Comparison of ENCODE assay signal across 8 cellular contexts in the genomic region with DNA sequence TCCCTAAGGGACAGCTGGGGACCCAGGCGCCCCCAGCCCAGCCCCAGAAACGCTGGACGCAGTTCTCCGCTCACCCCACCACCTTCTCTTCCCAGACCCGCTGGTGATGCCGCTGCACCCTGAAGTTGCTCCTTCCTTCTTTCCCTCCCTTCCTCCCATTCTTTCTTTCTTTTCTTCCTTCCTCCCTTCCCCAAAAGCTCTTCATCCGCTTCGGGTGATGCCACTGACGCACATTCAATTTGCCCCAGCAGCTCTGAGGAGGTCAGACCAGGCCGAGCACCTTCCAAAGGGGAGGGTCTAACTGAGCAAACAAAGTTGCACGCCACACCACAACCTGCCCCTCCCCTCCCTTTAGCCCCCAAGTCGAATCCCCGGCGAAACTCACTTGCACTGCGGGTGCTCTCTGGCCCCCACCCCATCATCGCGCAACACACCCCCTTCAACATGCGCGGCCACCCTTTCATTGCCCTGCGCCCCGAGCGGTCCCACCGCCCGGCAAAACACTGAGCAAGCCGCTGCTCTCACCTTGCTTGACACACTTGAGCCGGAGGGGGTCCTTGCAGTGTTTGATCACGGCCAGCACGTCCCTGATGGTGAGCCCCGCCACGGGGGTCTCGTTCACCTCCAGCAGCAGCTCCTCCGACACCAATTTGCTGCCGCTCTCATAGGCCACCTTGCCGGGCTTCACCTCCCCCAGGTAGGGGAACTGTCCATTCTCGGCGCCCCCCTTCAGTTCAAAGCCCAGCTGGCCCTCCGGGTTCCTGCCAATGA. TPM values are rescaled to one million over a fixed set of nuclear protein-coding genes. Genes with fewer than 3 reads are reported as not detected.
DNase-seq lines count a peak whose midpoint lies in the region; ATAC-seq and TF ChIP-seq lines count a peak whose summit lies in the region.

No MANE protein-coding gene starts in this region.

- H3K27ac Mint-ChIP-seq in activated T-cell treated with anti-CD3 and anti-CD28 coated beads, Interleukin-2, amount 50 U/mL, for 72 hours = peak overlapping the region; percentile 60

- no peak overlapping the region for H2BK12ac ChIP-seq in trophoblast cell (ENCODE audit: low read length)

- H2BK5ac ChIP-seq in trophoblast cell (ENCODE audit: low read depth, low read length, poor library complexity) = no peak overlapping the region

- H3K4me1 ChIP-seq in HEK293 (ENCODE audit: control insufficient read depth, insufficient read depth, low read length) (peaks cover 3% of the 10 kb centered on the region), left ventricle myocardium inferior (peaks cover 65% of the 10 kb centered on the region), trophoblast cell (ENCODE audit: control insufficient read depth in 1 of 2, insufficient read depth in 2 of 2, low read length in 2 of 2) (peaks cover 13 to 22% of the 10 kb centered on the region in 2 experiments)

- peak in 1 of 2 donors; percentile 37 for ATAC-seq in activated T-cell treated with anti-CD3 and anti-CD28 coated beads, Interleukin-2, amount 50 U/mL, for 72 hours (replicated peaks in 1 of 2)
- ATAC-seq in HG02763 (IDR thresholded peaks at IDR 0.05; ENCODE audit: unreplicated experiment) (no peak), HG02973 (IDR thresholded peaks at IDR 0.05; ENCODE audit: unreplicated experiment) (no peak)

- H4K91ac ChIP-seq in trophoblast cell (ENCODE audit: low read depth, low read length) = no peak overlapping the region

- H2BK120ac ChIP-seq in trophoblast cell (ENCODE audit: insufficient read depth, low read length, poor library complexity) = no peak overlapping the region

- H4K12ac ChIP-seq in trophoblast cell (ENCODE audit: low read depth, low read length) = no peak overlapping the region

- no peak overlapping the region for H4K8ac ChIP-seq in trophoblast cell (ENCODE audit: low read depth, low read length)

- no CpG with 5 or more reads among the region's 37 CpGs for WGBS in trophoblast cell (ENCODE audit: extremely low coverage, insufficient coverage, insufficient read length)

- H3K79me2 ChIP-seq in trophoblast cell (ENCODE audit: control insufficient read depth, insufficient read depth, low read length, poor library complexity) = peaks cover 2% of the 10 kb centered on the region

- no peak overlapping the region for H3K23ac ChIP-seq in trophoblast cell (ENCODE audit: low read length)

- H3K4me1 Mint-ChIP-seq in activated T-cell treated with anti-CD3 and anti-CD28 coated beads, Interleukin-2, amount 50 U/mL, for 72 hours (ENCODE audit: low read depth) = peaks cover 28% of the 10 kb centered on the region

- H3K18ac ChIP-seq in trophoblast cell (ENCODE audit: low read length) = no peak overlapping the region

- TF ChIP-seq CTCF in HEK293 (tag by site-specific recombination; IDR thresholded peaks at IDR 0.05) (no peak), left ventricle myocardium inferior (IDR thresholded peaks at IDR 0.05; ENCODE audit: borderline replicate concordance) (no peak)

- peaks cover 0 to 1% of the 10 kb centered on the region in 2 donors for H3K9me3 Mint-ChIP-seq in activated T-cell treated with anti-CD3 and anti-CD28 coated beads, Interleukin-2, amount 50 U/mL, for 72 hours

- intact Hi-C loops in left ventricle myocardium inferior (cut with micrococcal nuclease) = no loop called here

- peaks cover 6% of the 10 kb centered on the region for H3K79me1 ChIP-seq in trophoblast cell (ENCODE audit: low read length)

- peaks cover 50% of the 10 kb centered on the region for H3K27me3 Mint-ChIP-seq in activated T-cell treated with anti-CD3 and anti-CD28 coated beads, Interleukin-2, amount 50 U/mL, for 72 hours (ENCODE audit: low read depth)

- H3K27ac ChIP-seq in HEK293 (ENCODE audit: extremely low read depth, low read depth, low read length) (peak overlapping the region; percentile 86), left ventricle myocardium inferior (replicated peaks) (peak overlapping the region; percentile 89), trophoblast cell (ENCODE audit: low read depth, low read length) (no peak overlapping the region)

- H3K9me3 ChIP-seq in HEK293 (ENCODE audit: control insufficient read depth, insufficient read depth, low read depth, low read length) (no peaks in the 10 kb centered on the region), left ventricle myocardium inferior (replicated peaks) (no peaks in the 10 kb centered on the region), trophoblast cell (ENCODE audit: insufficient read depth, low read depth, low read length) (peaks cover 5% of the 10 kb centered on the region)

- peak overlapping the region; percentile 23 for H2AFZ ChIP-seq in trophoblast cell (ENCODE audit: insufficient read depth, low read length, poor library complexity)

- H3K27me3 ChIP-seq in left ventricle myocardium inferior (ENCODE audit: low read depth) = no peaks in the 10 kb centered on the region
- H3K27me3 ChIP-seq in trophoblast cell (ENCODE audit: insufficient read depth, low read length) = peaks cover 23% of the 10 kb centered on the region

- no peak overlapping the region for H3K14ac ChIP-seq in trophoblast cell (ENCODE audit: low read length)

- DNase-seq in activated T-cell treated with anti-CD3 and anti-CD28 coated beads, Interleukin-2, amount 50 U/mL, for 72 hours = peak in 1 of 2 donors; percentile 0
- peak; percentile 16 for DNase-seq in left ventricle myocardium inferior
- peak in 1 of 2 donors; percentile 17 for DNase-seq in trophoblast cell
- DNase-seq in DMS153 treated with DMSO at 0.1 percent for 48 hours (lab: John Stamatoyannopoulos, UW; ENCODE audit: unreplicated experiment) = no peak
- DNase-seq in stimulated activated naive CD4-positive, alpha-beta T cell (lab: John Stamatoyannopoulos, UW) = no peak

- H3K36me3 Mint-ChIP-seq in activated T-cell treated with anti-CD3 and anti-CD28 coated beads, Interleukin-2, amount 50 U/mL, for 72 hours (ENCODE audit: insufficient read depth in 2 of 2) = peaks cover 0 to 10% of the 10 kb centered on the region in 2 donors

- H3K4me2 ChIP-seq in trophoblast cell (ENCODE audit: low read length) = peak overlapping the region; percentile 80

- H2AK5ac ChIP-seq in trophoblast cell (ENCODE audit: low read length) = no peak overlapping the region

- no peak overlapping the region for H3K9ac ChIP-seq in trophoblast cell (ENCODE audit: low read length)

- H3K4me3 ChIP-seq in HEK293 (ENCODE audit: low read depth, low read length) (peak overlapping the region; percentile 59), left ventricle myocardium inferior (peak overlapping the region; percentile 76), trophoblast cell (ENCODE audit: low read depth, low read length) (peak overlapping the region; percentile 61)

- CTCF ChIA-PET in HEK293 (lab: Yijun Ruan, JAX) = interaction anchor here (0.6 to 0.7 kb wide), 2 partner anchors 19 to 175 kb away, joined by 3 to 4 read pairs; no protein-coding TSS in a partner anchor

- H3K36me3 ChIP-seq in HEK293 (ENCODE audit: control insufficient read depth in 2 of 2, insufficient read depth in 1 of 2, low read length in 2 of 2) (no peaks in the 10 kb centered on the region), left ventricle myocardium inferior (no peaks in the 10 kb centered on the region), trophoblast cell (ENCODE audit: control insufficient read depth in 1 of 2, insufficient read depth in 2 of 2, low read length in 2 of 2) (no peaks in the 10 kb centered on the region)

- POLR2A ChIA-PET in HEK293 (lab: Yijun Ruan, JAX) = interaction anchor here (0.7 to 1.2 kb wide), 3 partner anchors 17 to 441 kb away, joined by 3 to 7 read pairs (median 3); no protein-coding TSS in a partner anchor

- H3K4me3 Mint-ChIP-seq in activated T-cell treated with anti-CD3 and anti-CD28 coated beads, Interleukin-2, amount 50 U/mL, for 72 hours = peak overlapping the region; percentile 84 to 88

- H3K4ac ChIP-seq in trophoblast cell (ENCODE audit: low read depth, low read length) = no peak overlapping the region

TF ChIP-seq in HEK293, 187 proteins besides CTCF, POLR2A, EP300 and RAD21 (continues in another document):
- TF ChIP-seq ZIC2 (tag by site-specific recombination; IDR thresholded peaks at IDR 0.05) (peak; percentile 73), ZNF664 (tag by site-specific recombination; IDR thresholded peaks at IDR 0.05) (no peak), ZNF76 (tag by site-specific recombination; IDR thresholded peaks at IDR 0.05; ENCODE audit: borderline replicate concordance, low read depth) (0 out of 2 replicates have a peak, but pooled peaks have one; percentile 47), ZNF654 (tag by site-specific recombination; IDR thresholded peaks at IDR 0.05; ENCODE audit: low read depth) (no peak), ZNF248 (tag by site-specific recombination; IDR thresholded peaks at IDR 0.05) (no peak), MEIS1 (CRISPR knock-in tag; IDR thresholded peaks at IDR 0.05; ENCODE audit: borderline replicate concordance) (no peak), SCRT1 (tag by site-specific recombination; IDR thresholded peaks at IDR 0.05; ENCODE audit: borderline replicate concordance) (no peak), ZNF473 (tag by site-specific recombination; IDR thresholded peaks at IDR 0.05) (no peak), OVOL3 (tag by site-specific recombination; IDR thresholded peaks at IDR 0.05) (no peak), ZBTB20 (tag by site-specific recombination; IDR thresholded peaks at IDR 0.05) (no peak), SALL2 (tag by site-specific recombination; IDR thresholded peaks at IDR 0.05; ENCODE audit: borderline replicate concordance) (no peak)
- TF ChIP-seq, protein P1, sequence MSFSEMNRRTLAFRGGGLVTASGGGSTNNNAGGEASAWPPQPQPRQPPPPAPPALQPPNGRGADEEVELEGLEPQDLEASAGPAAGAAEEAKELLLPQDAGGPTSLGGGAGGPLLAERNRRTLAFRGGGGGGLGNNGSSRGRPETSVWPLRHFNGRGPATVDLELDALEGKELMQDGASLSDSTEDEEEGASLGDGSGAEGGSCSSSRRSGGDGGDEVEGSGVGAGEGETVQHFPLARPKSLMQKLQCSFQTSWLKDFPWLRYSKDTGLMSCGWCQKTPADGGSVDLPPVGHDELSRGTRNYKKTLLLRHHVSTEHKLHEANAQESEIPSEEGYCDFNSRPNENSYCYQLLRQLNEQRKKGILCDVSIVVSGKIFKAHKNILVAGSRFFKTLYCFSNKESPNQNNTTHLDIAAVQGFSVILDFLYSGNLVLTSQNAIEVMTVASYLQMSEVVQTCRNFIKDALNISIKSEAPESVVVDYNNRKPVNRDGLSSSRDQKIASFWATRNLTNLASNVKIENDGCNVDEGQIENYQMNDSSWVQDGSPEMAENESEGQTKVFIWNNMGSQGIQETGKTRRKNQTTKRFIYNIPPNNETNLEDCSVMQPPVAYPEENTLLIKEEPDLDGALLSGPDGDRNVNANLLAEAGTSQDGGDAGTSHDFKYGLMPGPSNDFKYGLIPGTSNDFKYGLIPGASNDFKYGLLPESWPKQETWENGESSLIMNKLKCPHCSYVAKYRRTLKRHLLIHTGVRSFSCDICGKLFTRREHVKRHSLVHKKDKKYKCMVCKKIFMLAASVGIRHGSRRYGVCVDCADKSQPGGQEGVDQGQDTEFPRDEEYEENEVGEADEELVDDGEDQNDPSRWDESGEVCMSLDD (tag by site-specific recombination; IDR thresholded peaks at IDR 0.05) = peak; percentile 60; the same call in 1 of the 2 replicates

RNA-seq across cellular contexts. Expression of a gene that starts 0.8 kb away (rescaled TPM):
- under 1 TPM; 0.31 to 0.44 TPM for total RNA-seq in activated T-cell treated with anti-CD3 and anti-CD28 coated beads, Interleukin-2, amount 50 U/mL, for 72 hours
- 4.5 TPM for total RNA-seq in left ventricle myocardium inferior
- 0.72 and 0.79 TPM in 2 replicates for polyA plus RNA-seq in trophoblast cell (2013)
